ENCODE assay signal across 29 cellular contexts in the genomic region with DNA sequence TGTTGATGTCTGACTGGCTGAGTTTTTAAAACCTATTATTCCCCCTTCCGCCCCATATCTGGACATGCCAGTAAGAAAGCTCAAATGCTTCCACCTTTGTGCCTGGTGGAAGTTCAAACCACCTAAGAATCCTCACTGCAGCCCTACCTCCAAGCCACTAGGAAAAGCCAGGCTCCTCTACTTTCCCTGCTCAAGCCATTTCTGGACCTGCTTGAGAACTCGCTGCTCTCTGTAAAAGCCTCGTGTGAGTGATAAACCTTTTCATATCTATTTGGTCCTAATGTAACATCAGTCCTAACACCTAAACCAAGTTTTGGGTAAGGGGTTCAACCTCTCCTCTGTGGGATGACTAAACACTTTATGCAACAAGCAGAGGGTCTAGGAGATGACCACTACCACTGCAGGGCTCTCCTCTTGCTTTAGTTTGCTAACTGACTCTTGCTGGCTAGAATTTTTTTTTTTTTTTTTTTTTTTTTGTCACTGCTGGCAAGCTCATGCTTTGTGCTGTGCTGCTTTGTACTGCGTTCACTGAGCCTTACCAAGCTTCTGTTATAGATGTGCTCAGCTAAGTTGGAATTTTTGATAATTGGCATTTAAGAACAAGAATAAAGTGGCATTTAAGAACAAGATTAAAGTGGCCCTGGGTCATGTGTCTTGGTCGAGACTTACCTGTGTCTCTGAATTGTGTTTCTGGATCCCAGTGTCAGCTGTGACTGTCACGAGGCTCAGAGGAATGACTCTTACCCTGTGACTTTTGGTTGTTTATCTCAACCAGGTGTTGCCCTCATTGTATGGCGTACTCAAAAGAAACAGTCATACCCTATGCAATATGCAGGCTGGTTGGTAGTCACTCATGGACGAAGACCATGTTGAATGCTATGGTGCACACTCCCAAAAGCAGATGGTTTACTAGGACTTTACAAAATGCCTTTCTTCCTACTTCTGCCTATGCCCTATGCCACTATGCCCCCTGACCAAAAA.
"Had no signal": no experiment of that assay in that cellular context is flagged by ENCODE, and none has a peak within 500 bp of the region (broad histone marks: within the 10 kb centered on the region; RNA-seq: fewer than 3 reads in every experiment).

No MANE protein-coding gene starts in this region.

- H3K27me3 Mint-ChIP-seq: naive B cell; natural killer cell treated with Interleukin-12 subunit alpha and Interleukin-12 subunit beta and Interleukin-15 and Interleukin-18, amount 100 ng/mL, for 72 hours had no signal

- H3K27ac Mint-ChIP-seq: mesothelial cell of epicardium; natural killer cell treated with Interleukin-12 subunit alpha and Interleukin-12 subunit beta and Interleukin-15 and Interleukin-18, amount 100 ng/mL, for 72 hours; neural progenitor cell; stimulated activated effector memory CD8-positive, alpha-beta T cell treated with anti-CD3 and anti-CD28 coated beads, Interleukin-12 subunit alpha, Interleukin-12 subunit beta, amount 100 ng/mL, for 72 hours had no signal

- H3K9me3 Mint-ChIP-seq: naive B cell; natural killer cell treated with Interleukin-12 subunit alpha and Interleukin-12 subunit beta and Interleukin-15 and Interleukin-18, amount 100 ng/mL, for 72 hours; neural progenitor cell had no signal

- H3K36me3 Mint-ChIP-seq: stimulated activated effector memory CD8-positive, alpha-beta T cell treated with anti-CD3 and anti-CD28 coated beads, Interleukin-12 subunit alpha, Interleukin-12 subunit beta, amount 100 ng/mL, for 72 hours had no signal

- DNase-seq: dorsolateral prefrontal cortex; effector CD4-positive, alpha-beta T cell; foreskin fibroblast; gastrocnemius medialis; head of caudate nucleus; kidney; left cardiac atrium; left lung; mesenchymal stem cell; mucosa of descending colon; naive B cell; stimulated activated CD4-positive, alpha-beta T cell treated with anti-CD3 and anti-CD28 coated beads, Interleukin-12 subunit alpha, Interleukin-12 subunit beta, amount 100 ng/mL, for 4 hours; stimulated activated CD4-positive, alpha-beta T cell treated with anti-CD3 and anti-CD28 coated beads, Interleukin-1b, Interleukin-23, amount 100 ng/mL, for 48 hours; stimulated activated CD4-positive, alpha-beta T cell treated with anti-CD3 and anti-CD28 coated beads, Interleukin-4, amount 100 ng/mL, for 1 hour; stimulated activated naive CD4-positive, alpha-beta T cell treated with Interleukin-2 at 50 U/mL for 16 hours; substantia nigra; testis; upper lobe of right lung had no signal

- ATAC-seq: esophagus mucosa; gastrocnemius medialis; left cardiac atrium; left lung; mucosa of descending colon; natural killer cell treated with Interleukin-12 subunit alpha and Interleukin-12 subunit beta and Interleukin-15 and Interleukin-18, amount 100 ng/mL, for 72 hours; sciatic nerve; stimulated activated effector memory CD8-positive, alpha-beta T cell treated with anti-CD3 and anti-CD28 coated beads, Interleukin-12 subunit alpha, Interleukin-12 subunit beta, amount 100 ng/mL, for 72 hours; upper lobe of right lung had no signal

- H3K27ac ChIP-seq: epithelial cell of prostate, gastrocnemius medialis, hepatocyte, left lung, neural progenitor cell, prostate gland, right atrium auricular region, testis, tibial nerve, upper lobe of right lung had no signal

- H3K4me1 Mint-ChIP-seq: neural progenitor cell had no signal

- H3K4me3 Mint-ChIP-seq: mesothelial cell of epicardium; naive B cell; natural killer cell treated with Interleukin-12 subunit alpha and Interleukin-12 subunit beta and Interleukin-15 and Interleukin-18, amount 100 ng/mL, for 72 hours; neural progenitor cell; stimulated activated effector memory CD8-positive, alpha-beta T cell treated with anti-CD3 and anti-CD28 coated beads, Interleukin-12 subunit alpha, Interleukin-12 subunit beta, amount 100 ng/mL, for 72 hours had no signal
